10 cellular contexts compared by ENCODE assay signal in the genomic region with DNA sequence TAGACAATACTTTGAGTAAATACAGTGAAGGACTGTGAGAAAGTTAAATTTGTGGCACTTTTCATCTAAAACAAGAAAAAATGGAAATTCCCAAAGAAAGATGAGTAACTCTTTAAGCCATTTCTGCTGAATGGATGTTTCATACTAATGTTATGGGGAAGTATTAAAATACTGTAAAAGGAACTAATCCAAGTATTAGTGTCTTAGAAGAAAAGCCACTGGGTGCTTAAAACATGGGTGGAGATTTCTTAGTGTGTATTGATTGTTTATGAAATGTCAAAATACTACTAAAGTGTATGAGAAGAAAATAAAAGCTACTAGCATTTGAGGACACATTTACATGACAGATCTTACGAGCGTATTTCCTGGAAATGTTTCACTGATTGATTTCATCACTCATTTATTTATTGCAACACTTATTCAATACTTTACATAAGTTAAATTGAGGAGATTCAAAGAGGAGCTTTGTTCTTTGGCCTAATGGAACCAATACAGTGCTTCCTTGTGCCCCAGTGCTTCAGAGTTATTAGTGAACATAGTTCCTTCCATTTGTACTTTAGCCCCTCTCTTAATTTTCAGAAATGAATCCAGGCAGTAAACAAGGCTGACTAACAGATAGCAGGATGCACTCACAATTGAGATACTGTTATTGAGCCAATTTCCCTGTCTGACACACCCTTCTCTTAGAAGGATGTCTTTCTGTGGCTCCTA.
A peak's percentile ranks its signal among the peaks of the same experiment; 100 is the strongest.
DNase-seq lines count a peak whose midpoint lies in the region; ATAC-seq and TF ChIP-seq lines count a peak whose summit lies in the region.
"Had no signal": no experiment of that assay in that cellular context is flagged by ENCODE, and none has a peak within 500 bp of the region (broad histone marks: within the 10 kb centered on the region; RNA-seq: fewer than 3 reads in every experiment).

No MANE protein-coding gene starts in this region.

- no peaks in the 10 kb centered on the region for H3K9me3 Mint-ChIP-seq in CD8-positive, alpha-beta T cell
- peaks cover 0 to 3% (median 0%) of the 10 kb centered on the region in 9 donors for H3K9me3 Mint-ChIP-seq in naive thymus-derived CD8-positive, alpha-beta T cell

- peak overlapping the region; percentile 48 for H3K4me3 ChIP-seq in CD8-positive, alpha-beta T cell (ENCODE audit: low read depth, low read length)
- H3K4me3 ChIP-seq in NB4 (ENCODE audit: low read depth, low read length) (peak overlapping the region; percentile 41), cardiac fibroblast (replicated peaks in 1 of 2; ENCODE audit: low read depth in 2 of 2, low read length in 2 of 2) (peak overlapping the region in 1 of 2 donors; percentile 16), H7 (ENCODE audit: insufficient read depth, low read depth, low read length) (no peak overlapping the region)

- H3K36me3 Mint-ChIP-seq in CD8-positive, alpha-beta T cell: no peaks in the 10 kb centered on the region
- peaks cover 0 to 5% (median 0%) of the 10 kb centered on the region in 3 donors for H3K36me3 Mint-ChIP-seq in naive thymus-derived CD8-positive, alpha-beta T cell

- intact Hi-C loops in CD8-positive, alpha-beta T cell (cut with DNase I, micrococcal nuclease): loop anchor here (2.0 to 10.0 kb wide), 4 partner anchors 92 to 796 kb away; a partner anchor contains a TSS

- H3K27me3 Mint-ChIP-seq in CD8-positive, alpha-beta T cell (ENCODE audit: low read depth): no peaks in the 10 kb centered on the region
- no peaks in the 10 kb centered on the region for H3K27me3 Mint-ChIP-seq in naive thymus-derived CD8-positive, alpha-beta T cell

- no peak for TF ChIP-seq CTCF in CD8-positive, alpha-beta T cell (IDR thresholded peaks at IDR 0.05)
- no peak for TF ChIP-seq CTCF in NB4 (IDR thresholded peaks at IDR 0.05; ENCODE audit: low read depth, low read length)
- no peak for TF ChIP-seq CTCF in cardiac fibroblast (IDR thresholded peaks at IDR 0.05; ENCODE audit: low read depth, low read length)

- H3K4me3 Mint-ChIP-seq in CD8-positive, alpha-beta T cell: peak overlapping the region; percentile 72
- peak overlapping the region; percentile 39 to 82 (median 74) for H3K4me3 Mint-ChIP-seq in naive thymus-derived CD8-positive, alpha-beta T cell

- CTCF ChIA-PET in CD8-positive, alpha-beta T cell (lab: Charles Lee): interaction anchor here (0.8 to 0.9 kb wide), 2 partner anchors 10 to 103 kb away, joined by 3 read pairs; no protein-coding TSS in a partner anchor

- no peak for TF ChIP-seq POLR2A in NB4 (IDR thresholded peaks at IDR 0.05; ENCODE audit: extremely low read depth, insufficient read length)

- H3K27me3 ChIP-seq in CD8-positive, alpha-beta T cell (ENCODE audit: insufficient read depth, low read length): no peaks in the 10 kb centered on the region
- no peaks in the 10 kb centered on the region for H3K27me3 ChIP-seq in H7 (ENCODE audit: control insufficient read depth, insufficient read depth, low read length)

- H3K4me1 Mint-ChIP-seq in CD8-positive, alpha-beta T cell (ENCODE audit: low read depth): peaks cover 56% of the 10 kb centered on the region
- H3K4me1 Mint-ChIP-seq in naive thymus-derived CD8-positive, alpha-beta T cell: peaks cover 23 to 67% (median 54%) of the 10 kb centered on the region in 4 donors

- POLR2A ChIA-PET in CD8-positive, alpha-beta T cell (lab: Charles Lee): no interaction called here
- POLR2A ChIA-PET in naive thymus-derived CD8-positive, alpha-beta T cell (lab: Charles Lee): interaction anchor here (0.6 to 0.7 kb wide), 2 partner anchors 154 to 187 kb away, joined by 4 to 7 read pairs; no protein-coding TSS in a partner anchor

- no peak for DNase-seq in CD8-positive, alpha-beta T cell
- DNase-seq in NB4 (ENCODE audit: low read depth): peak; percentile 44
- DNase-seq in cardiac fibroblast (ENCODE audit: low read depth in 2 of 2): peak; percentile 19 to 63
- no peak for DNase-seq in naive thymus-derived CD8-positive, alpha-beta T cell
- no peak for DNase-seq in AG08396 (ENCODE audit: low spot score)
- DNase-seq in germinal center (ENCODE audit: low spot score): no peak
- no peak for DNase-seq in H7
- DNase-seq: activated CD4-positive, CD25-positive, alpha-beta regulatory T cell; NCI-H2029 treated with DMSO at 0.1 percent for 48 hours had no signal

- no peak overlapping the region for H3K27ac ChIP-seq in CD8-positive, alpha-beta T cell (ENCODE audit: low read depth, low read length)

- no peaks in the 10 kb centered on the region for H3K36me3 ChIP-seq in CD8-positive, alpha-beta T cell (ENCODE audit: insufficient read depth, low read length)
- no peaks in the 10 kb centered on the region for H3K36me3 ChIP-seq in H7 (replicated peaks; ENCODE audit: control insufficient read depth, insufficient read depth, low read length)

- peaks cover 39% of the 10 kb centered on the region for H3K4me1 ChIP-seq in CD8-positive, alpha-beta T cell (ENCODE audit: insufficient read depth, low read length)

- peak overlapping the region; percentile 55 for H3K27ac Mint-ChIP-seq in CD8-positive, alpha-beta T cell
- peak overlapping the region in 9 of 10 donors; percentile 61 to 95 (median 83) for H3K27ac Mint-ChIP-seq in naive thymus-derived CD8-positive, alpha-beta T cell

- no peak for ATAC-seq in CD8-positive, alpha-beta T cell
- no peak for ATAC-seq in naive thymus-derived CD8-positive, alpha-beta T cell
- ATAC-seq in GM21529 (IDR thresholded peaks at IDR 0.05; ENCODE audit: unreplicated experiment): no peak

- no peaks in the 10 kb centered on the region for H3K9me3 ChIP-seq in CD8-positive, alpha-beta T cell (ENCODE audit: low read length)

Comparison
In these comparisons a context has a peak if more than half of its experiments do, and no peak if none do; other contexts are left out.
1. DNase-seq: peak in NB4 (single experiment) and cardiac fibroblast (2 of 2); none in CD8-positive, alpha-beta T cell (0 of 7), naive thymus-derived CD8-positive, alpha-beta T cell (0 of 10), AG08396 (single experiment), germinal center (single experiment) and H7 (single experiment).